ENCODE assay signal across 12 cellular contexts in genomic region chr1:36482724-36483388, GRCh38. TPM values are rescaled to one million over a fixed set of nuclear protein-coding genes. Genes with fewer than 3 reads are reported as not detected.
DNase-seq lines count a peak whose midpoint lies in the region; ATAC-seq lines count a peak whose summit lies in the region.
"Had no signal": no experiment of that assay in that cellular context is flagged by ENCODE, and none has a peak within 500 bp of the region (broad histone marks: within the 10 kb centered on the region; RNA-seq: fewer than 3 reads in every experiment).

Gene CSF3R (minus strand): TSS chr1:36482913. CDS start chr1:36479496, 3,417 bp downstream.

- peak; percentile 26 for ATAC-seq in Right ventricle myocardium inferior
- ATAC-seq in GM21367 (IDR thresholded peaks at IDR 0.05; ENCODE audit: unreplicated experiment), result no peak

- peaks cover 11% of the 10 kb centered on the region for H3K4me1 ChIP-seq in CD8-positive, alpha-beta memory T cell (ENCODE audit: insufficient read depth, low read length)
- peaks cover 5 to 14% of the 10 kb centered on the region in 2 donors for H3K4me1 ChIP-seq in neuronal stem cell (ENCODE audit: control insufficient read depth in 2 of 2, insufficient read depth in 1 of 2, low read depth in 1 of 2, low read length in 2 of 2)

- H3K9me3 ChIP-seq in CD8-positive, alpha-beta memory T cell (ENCODE audit: low read length), result no peaks in the 10 kb centered on the region
- no peaks in the 10 kb centered on the region for H3K9me3 ChIP-seq in neuronal stem cell (replicated peaks in 1 of 2; ENCODE audit: control insufficient read depth in 2 of 2, insufficient read depth in 1 of 2, low read depth in 1 of 2, low read length in 2 of 2)
- H3K9me3 ChIP-seq: MG63 had no signal

- WGBS in neuronal stem cell (ENCODE audit: extremely low coverage in 2 of 2, insufficient read length in 2 of 2, insufficient replicate concordance in 1 of 2), 2 donors, result no CpG with 5 or more reads among the region's 13 CpGs

- H3K4me3 Mint-ChIP-seq in CD8-positive, alpha-beta memory T cell, result peak within 1 kb of the TSS in 1 of 7 donors; percentile 37

- H3K4me3 ChIP-seq in CD8-positive, alpha-beta memory T cell (ENCODE audit: low read length), result no peak within 1 kb of the TSS
- H3K4me3 ChIP-seq in neuronal stem cell (ENCODE audit: low read length in 2 of 2), result no peak within 1 kb of the TSS
- H3K4me3 ChIP-seq: MG63 had no signal

- H2AK5ac ChIP-seq in neuronal stem cell (ENCODE audit: low read depth, low read length), result peak within 1 kb of the TSS; percentile 48

- peak within 1 kb of the TSS; percentile 64 for H2BK120ac ChIP-seq in neuronal stem cell (ENCODE audit: low read depth, low read length)

- peak within 1 kb of the TSS; percentile 27 for H3K27ac ChIP-seq in CD8-positive, alpha-beta memory T cell (ENCODE audit: low read depth, low read length)
- H3K27ac ChIP-seq in neuronal stem cell (replicated peaks; ENCODE audit: low read length), result no peak within 1 kb of the TSS

- no peak within 1 kb of the TSS for H3K4me2 ChIP-seq in neuronal stem cell (ENCODE audit: insufficient read depth, low read length, poor library complexity, severe bottlenecking)

- H3K27me3 Mint-ChIP-seq in CD8-positive, alpha-beta memory T cell, result peaks cover 7 to 10% of the 10 kb centered on the region in 2 donors

- peak within 1 kb of the TSS; percentile 93 for H3K18ac ChIP-seq in neuronal stem cell (ENCODE audit: low read length)

- CTCF ChIA-PET in CD8-positive, alpha-beta memory T cell (lab: Charles Lee), result no interaction called here

- H3K23ac ChIP-seq in neuronal stem cell (ENCODE audit: low read depth, low read length, poor library complexity), result peak within 1 kb of the TSS; percentile 12

- H3K4me1 Mint-ChIP-seq in CD8-positive, alpha-beta memory T cell, result peaks cover 5 to 10% (median 7%) of the 10 kb centered on the region in 3 donors

- no peak within 1 kb of the TSS for H2BK12ac ChIP-seq in neuronal stem cell (ENCODE audit: low read length)

- H3K36me3 Mint-ChIP-seq in CD8-positive, alpha-beta memory T cell, result no peaks in the 10 kb centered on the region

- H3K79me1 ChIP-seq in neuronal stem cell (ENCODE audit: low read depth, low read length), result no peaks in the 10 kb centered on the region

- H3K9me3 Mint-ChIP-seq in CD8-positive, alpha-beta memory T cell, result no peaks in the 10 kb centered on the region

- no peak within 1 kb of the TSS for H2BK5ac ChIP-seq in neuronal stem cell (ENCODE audit: low read length)

- H3K14ac ChIP-seq in neuronal stem cell (ENCODE audit: low read length), result no peak within 1 kb of the TSS

- no peaks in the 10 kb centered on the region for H3K27me3 ChIP-seq in CD8-positive, alpha-beta memory T cell (ENCODE audit: insufficient read depth, low read length, poor library complexity, severe bottlenecking)
- peaks cover 0 to 22% (median 0%) of the 10 kb centered on the region in 3 experiments for H3K27me3 ChIP-seq in neuronal stem cell (ENCODE audit: control insufficient read depth in 3 of 3, insufficient read depth in 3 of 3, low read depth in 1 of 3, low read length in 3 of 3)
- H3K27me3 ChIP-seq: MG63 had no signal

- POLR2A ChIA-PET in CD8-positive, alpha-beta memory T cell (lab: Charles Lee), result no interaction called here

- peak within 1 kb of the TSS; percentile 80 for H2AFZ ChIP-seq in neuronal stem cell (ENCODE audit: low read length)

- no peak within 1 kb of the TSS for H3K4ac ChIP-seq in neuronal stem cell (ENCODE audit: low read length)

- no peak within 1 kb of the TSS for H4K8ac ChIP-seq in neuronal stem cell (ENCODE audit: low read depth, low read length)

- peak within 1 kb of the TSS; percentile 57 for H4K91ac ChIP-seq in neuronal stem cell (ENCODE audit: low read depth, low read length, poor library complexity)

- intact Hi-C loops in Right ventricle myocardium inferior (cut with DNase I), result no loop called here

- DNase-seq in CD8-positive, alpha-beta memory T cell, result no peak
- DNase-seq in NOMO-1 treated with DMSO at 0.1 percent for 48 hours (lab: John Stamatoyannopoulos, UW; ENCODE audit: unreplicated experiment), result peak; percentile 69
- peak; percentile 84 for DNase-seq in Right ventricle myocardium inferior (ENCODE audit: missing footprints)
- no peak for DNase-seq in neuronal stem cell (ENCODE audit: low spot score)
- DNase-seq in COLO829 (ENCODE audit: low spot score), result no peak
- no peak for DNase-seq in NCI-H345 treated with DMSO at 0.1 percent for 48 hours (lab: John Stamatoyannopoulos, UW; ENCODE audit: unreplicated experiment)
- no peak for DNase-seq in NCI-H2081 (lab: John Stamatoyannopoulos, UW)
- DNase-seq: kidney glomerular epithelial cell; MG63; stimulated activated CD4-positive, alpha-beta T cell treated with anti-CD3 and anti-CD28 coated beads, Interleukin-2, amount 100 ng/mL, for 24 hours had no signal

- H3K9ac ChIP-seq in neuronal stem cell (ENCODE audit: low read depth, low read length, poor library complexity), result no peak within 1 kb of the TSS

- peak within 1 kb of the TSS; percentile 71 for H2BK15ac ChIP-seq in neuronal stem cell (ENCODE audit: low read length)

- H3K27ac Mint-ChIP-seq in CD8-positive, alpha-beta memory T cell, result peak within 1 kb of the TSS in 1 of 8 donors; percentile 17

- H3K36me3 ChIP-seq in CD8-positive, alpha-beta memory T cell (ENCODE audit: insufficient read depth, low read length), result no peaks in the 10 kb centered on the region
- no peaks in the 10 kb centered on the region for H3K36me3 ChIP-seq in neuronal stem cell (replicated peaks in 1 of 2; ENCODE audit: control insufficient read depth in 2 of 2, insufficient read depth in 2 of 2, low read length in 2 of 2)
- H3K36me3 ChIP-seq: MG63 had no signal

RNA-seq across cellular contexts. Expression of gene CSF3R, which starts in this region (rescaled TPM):
- total RNA-seq in CD8-positive, alpha-beta memory T cell, result under 1 TPM; 0.11 to 0.40 TPM
- polyA plus RNA-seq in CD8-positive, alpha-beta memory T cell, result not detected
- total RNA-seq in Right ventricle myocardium inferior, result 5.8 TPM
- polyA plus RNA-seq in neuronal stem cell (2013, experiment 1 of 2), result 0.20 TPM
- 0.11 TPM for polyA plus RNA-seq in neuronal stem cell (2013, experiment 2 of 2)
- total RNA-seq: RPMI7951 had no signal

Comparison
In these comparisons a context has a peak if more than half of its experiments do, and no peak if none do; other contexts are left out.
1. DNase-seq: peak in NOMO-1 treated with DMSO at 0.1 percent for 48 hours (single experiment) and Right ventricle myocardium inferior (single experiment); none in CD8-positive, alpha-beta memory T cell (0 of 5), neuronal stem cell (single experiment), COLO829 (single experiment), NCI-H345 treated with DMSO at 0.1 percent for 48 hours (single experiment) and NCI-H2081 (0 of 2).